Comparison of ENCODE assay signal across 6 cellular contexts in genomic region chr5:97644896-97645295, GRCh38.
"Had no signal": no experiment of that assay in that cellular context is flagged by ENCODE, and none has a peak within 500 bp of the region (broad histone marks: within the 10 kb centered on the region; RNA-seq: fewer than 3 reads in every experiment).

No MANE protein-coding gene starts in this region.

- ATAC-seq: HepG2, K562 had no signal

- H3K27ac ChIP-seq: HL-60 had no signal

- DNase-seq: IMR-90, KBM-7, KG1 had no signal

- H3K4me3 ChIP-seq: K562 had no signal
